1 cellular context compared by ENCODE assay signal in the genomic region with DNA sequence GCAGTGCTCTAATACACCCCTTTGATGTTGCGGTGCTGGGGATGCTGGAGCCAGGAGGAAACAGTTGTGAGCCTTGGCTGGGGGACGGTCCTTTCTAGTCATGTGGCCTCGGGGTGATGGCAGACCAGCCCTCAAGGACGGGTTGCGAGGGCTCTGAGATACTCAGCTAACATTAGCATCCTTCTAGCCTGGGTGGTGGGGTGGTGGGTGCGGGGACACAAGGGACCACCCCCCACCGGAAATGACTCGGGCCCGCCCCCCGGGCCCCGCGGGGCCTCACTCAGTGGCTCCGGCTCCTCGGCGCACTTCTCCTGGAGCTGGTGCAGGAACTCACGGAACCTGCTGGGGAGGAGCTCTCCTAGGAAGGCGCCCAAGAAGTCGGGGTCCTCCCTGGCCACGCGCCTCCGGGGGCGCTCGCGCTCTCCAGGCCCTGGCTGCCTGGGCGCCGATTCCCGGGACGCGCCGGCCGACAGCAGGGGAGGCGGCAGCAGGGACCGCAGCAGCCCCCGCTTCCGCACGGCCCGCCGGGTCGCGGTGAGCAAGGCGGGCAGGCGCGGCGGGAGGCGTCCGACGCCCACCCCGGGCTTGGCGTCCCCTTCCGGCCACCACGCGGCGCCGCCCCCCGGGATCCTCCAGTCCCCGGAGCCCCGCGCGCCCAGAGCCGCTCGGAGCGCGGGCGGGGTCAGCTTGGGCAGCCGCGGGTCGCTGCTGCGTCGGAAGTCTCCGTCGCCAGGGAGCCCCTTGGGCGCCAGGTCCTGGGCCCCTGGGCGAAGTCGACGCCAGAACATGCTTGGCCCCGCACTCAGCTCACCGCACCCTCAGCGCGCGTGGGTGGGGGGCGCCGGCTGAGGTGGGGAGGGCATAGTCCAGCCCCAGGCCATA.
TF ChIP-seq lines count a peak whose summit lies in the region.

No MANE protein-coding gene starts in this region.

TF ChIP-seq in K562, 482 proteins besides CTCF, POLR2A, EP300 and RAD21 (continued from another document):
- TF ChIP-seq, protein P1, sequence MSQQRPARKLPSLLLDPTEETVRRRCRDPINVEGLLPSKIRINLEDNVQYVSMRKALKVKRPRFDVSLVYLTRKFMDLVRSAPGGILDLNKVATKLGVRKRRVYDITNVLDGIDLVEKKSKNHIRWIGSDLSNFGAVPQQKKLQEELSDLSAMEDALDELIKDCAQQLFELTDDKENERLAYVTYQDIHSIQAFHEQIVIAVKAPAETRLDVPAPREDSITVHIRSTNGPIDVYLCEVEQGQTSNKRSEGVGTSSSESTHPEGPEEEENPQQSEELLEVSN (IDR thresholded peaks at IDR 0.05; ENCODE audit: borderline replicate concordance in 1 of 2, extremely low read depth in 1 of 2, insufficient read depth in 1 of 2, insufficient read length in 1 of 2, low read depth in 1 of 2, low read length in 1 of 2, poor library complexity in 1 of 2, severe bottlenecking in 1 of 2), result peak; percentile 23 to 49
- peak; percentile 46; the same call in 1 of the 2 replicates for TF ChIP-seq CREM (IDR thresholded peaks at IDR 0.05; ENCODE audit: low read depth)
- no peak for TF ChIP-seq ATF1 (CRISPR knock-in tag; IDR thresholded peaks at IDR 0.05)
- TF ChIP-seq ATF1 (tag; IDR thresholded peaks at IDR 0.05), result 0 out of 2 replicates have a peak, but pooled peaks have one; percentile 8
- TF ChIP-seq, protein P2, sequence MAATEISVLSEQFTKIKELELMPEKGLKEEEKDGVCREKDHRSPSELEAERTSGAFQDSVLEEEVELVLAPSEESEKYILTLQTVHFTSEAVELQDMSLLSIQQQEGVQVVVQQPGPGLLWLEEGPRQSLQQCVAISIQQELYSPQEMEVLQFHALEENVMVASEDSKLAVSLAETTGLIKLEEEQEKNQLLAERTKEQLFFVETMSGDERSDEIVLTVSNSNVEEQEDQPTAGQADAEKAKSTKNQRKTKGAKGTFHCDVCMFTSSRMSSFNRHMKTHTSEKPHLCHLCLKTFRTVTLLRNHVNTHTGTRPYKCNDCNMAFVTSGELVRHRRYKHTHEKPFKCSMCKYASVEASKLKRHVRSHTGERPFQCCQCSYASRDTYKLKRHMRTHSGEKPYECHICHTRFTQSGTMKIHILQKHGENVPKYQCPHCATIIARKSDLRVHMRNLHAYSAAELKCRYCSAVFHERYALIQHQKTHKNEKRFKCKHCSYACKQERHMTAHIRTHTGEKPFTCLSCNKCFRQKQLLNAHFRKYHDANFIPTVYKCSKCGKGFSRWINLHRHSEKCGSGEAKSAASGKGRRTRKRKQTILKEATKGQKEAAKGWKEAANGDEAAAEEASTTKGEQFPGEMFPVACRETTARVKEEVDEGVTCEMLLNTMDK (IDR thresholded peaks at IDR 0.05; ENCODE audit: borderline replicate concordance, insufficient read depth, low read depth, low read length, poor library complexity, severe bottlenecking), result peak; percentile 47
- TF ChIP-seq, protein P3, sequence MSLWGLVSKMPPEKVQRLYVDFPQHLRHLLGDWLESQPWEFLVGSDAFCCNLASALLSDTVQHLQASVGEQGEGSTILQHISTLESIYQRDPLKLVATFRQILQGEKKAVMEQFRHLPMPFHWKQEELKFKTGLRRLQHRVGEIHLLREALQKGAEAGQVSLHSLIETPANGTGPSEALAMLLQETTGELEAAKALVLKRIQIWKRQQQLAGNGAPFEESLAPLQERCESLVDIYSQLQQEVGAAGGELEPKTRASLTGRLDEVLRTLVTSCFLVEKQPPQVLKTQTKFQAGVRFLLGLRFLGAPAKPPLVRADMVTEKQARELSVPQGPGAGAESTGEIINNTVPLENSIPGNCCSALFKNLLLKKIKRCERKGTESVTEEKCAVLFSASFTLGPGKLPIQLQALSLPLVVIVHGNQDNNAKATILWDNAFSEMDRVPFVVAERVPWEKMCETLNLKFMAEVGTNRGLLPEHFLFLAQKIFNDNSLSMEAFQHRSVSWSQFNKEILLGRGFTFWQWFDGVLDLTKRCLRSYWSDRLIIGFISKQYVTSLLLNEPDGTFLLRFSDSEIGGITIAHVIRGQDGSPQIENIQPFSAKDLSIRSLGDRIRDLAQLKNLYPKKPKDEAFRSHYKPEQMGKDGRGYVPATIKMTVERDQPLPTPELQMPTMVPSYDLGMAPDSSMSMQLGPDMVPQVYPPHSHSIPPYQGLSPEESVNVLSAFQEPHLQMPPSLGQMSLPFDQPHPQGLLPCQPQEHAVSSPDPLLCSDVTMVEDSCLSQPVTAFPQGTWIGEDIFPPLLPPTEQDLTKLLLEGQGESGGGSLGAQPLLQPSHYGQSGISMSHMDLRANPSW (CRISPR knock-in tag; IDR thresholded peaks at IDR 0.05), result no peak
- peak; percentile 20; the same call in 1 of the 2 replicates for TF ChIP-seq CBX1 (IDR thresholded peaks at IDR 0.05; ENCODE audit: low read depth)
- TF ChIP-seq ZNF224 (CRISPR knock-in tag; IDR thresholded peaks at IDR 0.05), result no peak
- TF ChIP-seq SAFB2 (IDR thresholded peaks at IDR 0.05; ENCODE audit: borderline replicate concordance, low read depth, low read length, severe bottlenecking), result no peak
- TF ChIP-seq, protein P4, sequence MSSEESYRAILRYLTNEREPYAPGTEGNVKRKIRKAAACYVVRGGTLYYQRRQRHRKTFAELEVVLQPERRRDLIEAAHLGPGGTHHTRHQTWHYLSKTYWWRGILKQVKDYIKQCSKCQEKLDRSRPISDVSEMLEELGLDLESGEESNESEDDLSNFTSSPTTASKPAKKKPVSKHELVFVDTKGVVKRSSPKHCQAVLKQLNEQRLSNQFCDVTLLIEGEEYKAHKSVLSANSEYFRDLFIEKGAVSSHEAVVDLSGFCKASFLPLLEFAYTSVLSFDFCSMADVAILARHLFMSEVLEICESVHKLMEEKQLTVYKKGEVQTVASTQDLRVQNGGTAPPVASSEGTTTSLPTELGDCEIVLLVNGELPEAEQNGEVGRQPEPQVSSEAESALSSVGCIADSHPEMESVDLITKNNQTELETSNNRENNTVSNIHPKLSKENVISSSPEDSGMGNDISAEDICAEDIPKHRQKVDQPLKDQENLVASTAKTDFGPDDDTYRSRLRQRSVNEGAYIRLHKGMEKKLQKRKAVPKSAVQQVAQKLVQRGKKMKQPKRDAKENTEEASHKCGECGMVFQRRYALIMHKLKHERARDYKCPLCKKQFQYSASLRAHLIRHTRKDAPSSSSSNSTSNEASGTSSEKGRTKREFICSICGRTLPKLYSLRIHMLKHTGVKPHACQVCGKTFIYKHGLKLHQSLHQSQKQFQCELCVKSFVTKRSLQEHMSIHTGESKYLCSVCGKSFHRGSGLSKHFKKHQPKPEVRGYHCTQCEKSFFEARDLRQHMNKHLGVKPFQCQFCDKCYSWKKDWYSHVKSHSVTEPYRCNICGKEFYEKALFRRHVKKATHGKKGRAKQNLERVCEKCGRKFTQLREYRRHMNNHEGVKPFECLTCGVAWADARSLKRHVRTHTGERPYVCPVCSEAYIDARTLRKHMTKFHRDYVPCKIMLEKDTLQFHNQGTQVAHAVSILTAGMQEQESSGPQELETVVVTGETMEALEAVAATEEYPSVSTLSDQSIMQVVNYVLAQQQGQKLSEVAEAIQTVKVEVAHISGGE (CRISPR knock-in tag; IDR thresholded peaks at IDR 0.05), result peak in 1 of 3 experiments; percentile 25; a peak in 1 of 6 replicates
- no peak for TF ChIP-seq TEAD2 (tag; IDR thresholded peaks at IDR 0.05)
- 0 out of 2 replicates have a peak, but pooled peaks have one; percentile 70 for TF ChIP-seq NR1H2 (CRISPR knock-in tag; IDR thresholded peaks at IDR 0.05)
- peak; percentile 49 for TF ChIP-seq ETV1 (tag; conservative IDR thresholded peaks at IDR 0.05; ENCODE audit: low read depth)
- no peak for TF ChIP-seq MTA2 (IDR thresholded peaks at IDR 0.05; ENCODE audit: low read depth)
- TF ChIP-seq, protein P5, sequence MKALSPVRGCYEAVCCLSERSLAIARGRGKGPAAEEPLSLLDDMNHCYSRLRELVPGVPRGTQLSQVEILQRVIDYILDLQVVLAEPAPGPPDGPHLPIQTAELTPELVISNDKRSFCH (CRISPR knock-in tag; IDR thresholded peaks at IDR 0.05), result no peak
- TF ChIP-seq, protein P5 (tag; IDR thresholded peaks at IDR 0.05), result peak; percentile 73; the same call in 1 of the 2 replicates
- no peak for TF ChIP-seq ARHGAP35 (IDR thresholded peaks at IDR 0.05; ENCODE audit: partially characterized antibody)
- peak; percentile 54 for TF ChIP-seq EGR1 (conservative IDR thresholded peaks at IDR 0.05)
- peak; percentile 77 for TF ChIP-seq POLR2G (IDR thresholded peaks at IDR 0.05; ENCODE audit: low read depth, low read length)
- TF ChIP-seq CCNT2 (IDR thresholded peaks at IDR 0.05; ENCODE audit: borderline replicate concordance, extremely low read depth, insufficient read length, low read depth, low read length), result peak; percentile 51
- TF ChIP-seq, protein P6, sequence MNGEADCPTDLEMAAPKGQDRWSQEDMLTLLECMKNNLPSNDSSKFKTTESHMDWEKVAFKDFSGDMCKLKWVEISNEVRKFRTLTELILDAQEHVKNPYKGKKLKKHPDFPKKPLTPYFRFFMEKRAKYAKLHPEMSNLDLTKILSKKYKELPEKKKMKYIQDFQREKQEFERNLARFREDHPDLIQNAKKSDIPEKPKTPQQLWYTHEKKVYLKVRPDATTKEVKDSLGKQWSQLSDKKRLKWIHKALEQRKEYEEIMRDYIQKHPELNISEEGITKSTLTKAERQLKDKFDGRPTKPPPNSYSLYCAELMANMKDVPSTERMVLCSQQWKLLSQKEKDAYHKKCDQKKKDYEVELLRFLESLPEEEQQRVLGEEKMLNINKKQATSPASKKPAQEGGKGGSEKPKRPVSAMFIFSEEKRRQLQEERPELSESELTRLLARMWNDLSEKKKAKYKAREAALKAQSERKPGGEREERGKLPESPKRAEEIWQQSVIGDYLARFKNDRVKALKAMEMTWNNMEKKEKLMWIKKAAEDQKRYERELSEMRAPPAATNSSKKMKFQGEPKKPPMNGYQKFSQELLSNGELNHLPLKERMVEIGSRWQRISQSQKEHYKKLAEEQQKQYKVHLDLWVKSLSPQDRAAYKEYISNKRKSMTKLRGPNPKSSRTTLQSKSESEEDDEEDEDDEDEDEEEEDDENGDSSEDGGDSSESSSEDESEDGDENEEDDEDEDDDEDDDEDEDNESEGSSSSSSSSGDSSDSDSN (IDR thresholded peaks at IDR 0.05; ENCODE audit: borderline replicate concordance in 1 of 2, low read depth in 2 of 2, low read length in 2 of 2), result peak in 1 of 2 experiments; percentile 86; a peak in 2 of 4 replicates
- TF ChIP-seq, protein P7, sequence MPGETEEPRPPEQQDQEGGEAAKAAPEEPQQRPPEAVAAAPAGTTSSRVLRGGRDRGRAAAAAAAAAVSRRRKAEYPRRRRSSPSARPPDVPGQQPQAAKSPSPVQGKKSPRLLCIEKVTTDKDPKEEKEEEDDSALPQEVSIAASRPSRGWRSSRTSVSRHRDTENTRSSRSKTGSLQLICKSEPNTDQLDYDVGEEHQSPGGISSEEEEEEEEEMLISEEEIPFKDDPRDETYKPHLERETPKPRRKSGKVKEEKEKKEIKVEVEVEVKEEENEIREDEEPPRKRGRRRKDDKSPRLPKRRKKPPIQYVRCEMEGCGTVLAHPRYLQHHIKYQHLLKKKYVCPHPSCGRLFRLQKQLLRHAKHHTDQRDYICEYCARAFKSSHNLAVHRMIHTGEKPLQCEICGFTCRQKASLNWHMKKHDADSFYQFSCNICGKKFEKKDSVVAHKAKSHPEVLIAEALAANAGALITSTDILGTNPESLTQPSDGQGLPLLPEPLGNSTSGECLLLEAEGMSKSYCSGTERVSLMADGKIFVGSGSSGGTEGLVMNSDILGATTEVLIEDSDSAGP (CRISPR knock-in tag; IDR thresholded peaks at IDR 0.05), result no peak
- TF ChIP-seq BCL6 (CRISPR knock-in tag; IDR thresholded peaks at IDR 0.05), result no peak
- peak in 1 of 3 experiments; percentile 36 for TF ChIP-seq YY1 (IDR thresholded peaks at IDR 0.05; ENCODE audit: borderline replicate concordance in 1 of 3, control insufficient read depth in 1 of 3, extremely low read depth in 1 of 3, insufficient read depth in 3 of 3, insufficient read length in 1 of 3, insufficient replicate concordance in 2 of 3, low read depth in 1 of 3, low read length in 2 of 3)
- TF ChIP-seq SRF (CRISPR knock-in tag; IDR thresholded peaks at IDR 0.05), result peak in 1 of 2 experiments; percentile 29; a peak in 1 of 4 replicates
- peak; percentile 82 for TF ChIP-seq CTBP1 (IDR thresholded peaks at IDR 0.05; ENCODE audit: borderline replicate concordance)
- peak; percentile 74 for TF ChIP-seq RB1 (IDR thresholded peaks at IDR 0.05; ENCODE audit: low read depth)
- TF ChIP-seq MYC (IDR thresholded peaks at IDR 0.05; ENCODE audit: low read depth, low read length), result 0 out of 2 replicates have a peak, but pooled peaks have one; percentile 10
- no peak for TF ChIP-seq MYC (CRISPR knock-in tag; IDR thresholded peaks at IDR 0.05; ENCODE audit: borderline replicate concordance, low read depth)
- peak; percentile 52; the same call in 1 of the 2 replicates for TF ChIP-seq SIN3B (IDR thresholded peaks at IDR 0.05; ENCODE audit: low read depth)
- peak in 1 of 2 experiments; percentile 45; a peak in 1 of 4 replicates for TF ChIP-seq NONO (IDR thresholded peaks at IDR 0.05; ENCODE audit: low read depth in 2 of 2, low read length in 1 of 2)
- TF ChIP-seq RBBP5 (IDR thresholded peaks at IDR 0.05; ENCODE audit: borderline replicate concordance, insufficient read depth, low read length, poor library complexity, severe bottlenecking), result peak; percentile 32
- TF ChIP-seq L3MBTL2 (IDR thresholded peaks at IDR 0.05), result peak; percentile 56
- no peak for TF ChIP-seq DPF2 (IDR thresholded peaks at IDR 0.05)
- TF ChIP-seq PHB (CRISPR knock-in tag; IDR thresholded peaks at IDR 0.05), result no peak
